ENCODE assay signal across 10 cellular contexts in the genomic region with DNA sequence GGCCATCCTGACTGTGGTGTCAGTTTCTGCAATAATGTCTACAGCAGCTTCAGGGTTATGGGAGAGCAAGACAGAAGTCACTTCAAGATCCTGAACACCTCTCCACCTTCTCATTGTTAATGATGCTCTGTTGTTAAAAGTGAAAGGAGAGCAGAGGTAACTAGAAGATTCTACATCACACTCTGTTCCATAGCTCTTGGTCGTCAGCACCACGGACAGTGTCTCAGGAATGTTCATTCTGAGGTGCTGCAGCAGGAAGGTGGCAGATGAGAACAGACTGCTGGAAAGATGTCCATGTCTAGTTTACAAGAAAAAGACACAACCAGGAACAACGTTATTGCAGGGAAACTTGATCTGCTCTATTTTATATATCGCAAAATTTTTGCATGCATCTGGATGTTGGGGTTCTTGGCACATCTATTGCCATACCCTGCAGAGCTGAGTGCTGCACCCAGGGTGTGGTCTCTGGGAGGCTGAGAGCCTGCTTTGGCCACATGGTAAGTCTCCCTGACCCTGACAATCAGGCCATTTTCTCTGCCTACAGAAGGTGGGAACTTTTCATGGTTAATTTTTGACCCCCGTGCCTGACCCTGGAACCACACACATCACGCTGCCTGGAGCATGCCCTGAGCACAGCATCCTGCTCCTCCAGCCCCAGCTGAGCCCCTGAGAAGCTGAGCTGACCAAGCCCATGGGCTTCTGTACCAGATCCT. TPM values are rescaled to one million over a fixed set of nuclear protein-coding genes. Genes with fewer than 3 reads are reported as not detected.
A peak's percentile ranks its signal among the peaks of the same experiment; 100 is the strongest.
DNase-seq lines count a peak whose midpoint lies in the region; ATAC-seq, FAIRE-seq and TF ChIP-seq lines count a peak whose summit lies in the region.
"Had no signal": no experiment of that assay in that cellular context is flagged by ENCODE, and none has a peak within 500 bp of the region (broad histone marks: within the 10 kb centered on the region; RNA-seq: fewer than 3 reads in every experiment).

No MANE protein-coding gene starts in this region.

- CTCF ChIA-PET in K562 (lab: Yijun Ruan, JAX; ENCODE audit: low intra/inter-chr PET ratio): no interaction called here
- CTCF ChIA-PET in CD4-positive, alpha-beta memory T cell (lab: Charles Lee; ENCODE audit: partially characterized antibody): no interaction called here

- peaks cover 0 to 1% (median 0%) of the 10 kb centered on the region in 8 donors for H3K9me3 Mint-ChIP-seq in CD4-positive, alpha-beta memory T cell
- H3K9me3 Mint-ChIP-seq: T-helper 1 cell treated with Interleukin-12 subunit alpha and Interleukin-12 subunit beta and Interleukin-4 antibody, amounts not matched to agents 30 μg/mL and 1 μg/mL, for 36 hours had no signal

- H2AK5ac ChIP-seq in mesenchymal stem cell (ENCODE audit: low read length, severe bottlenecking): no peak overlapping the region

- BruUV-seq in K562 (replicated peaks; lab: Mats Ljungman, UMichigan): no TSS peak

- H3K27me3 Mint-ChIP-seq in CD4-positive, alpha-beta memory T cell: no peaks in the 10 kb centered on the region

- no peak overlapping the region for H3K18ac ChIP-seq in mesenchymal stem cell (ENCODE audit: low read depth in 1 of 2, low read length in 2 of 2)

- peaks cover 24 to 41% of the 10 kb centered on the region in 2 donors for H3K36me3 Mint-ChIP-seq in CD4-positive, alpha-beta memory T cell

- no peaks in the 10 kb centered on the region for H3K9me1 ChIP-seq in K562 (ENCODE audit: control insufficient read depth, insufficient read depth, low read length)

- H2AFZ ChIP-seq in MM.1S (ENCODE audit: low read length): no peak overlapping the region
- H2AFZ ChIP-seq in K562 (ENCODE audit: low read depth, low read length): no peak overlapping the region
- H2AFZ ChIP-seq in mesenchymal stem cell (ENCODE audit: low read depth, low read length): no peak overlapping the region

- H3K4me3 ChIP-seq in MM.1S (ENCODE audit: low read length) (no peak overlapping the region), K562 (no peak overlapping the region), mesenchymal stem cell (ENCODE audit: insufficient read depth in 1 of 2, low read depth in 1 of 2, low read length in 2 of 2) (no peak overlapping the region)
- H3K4me3 ChIP-seq in CD4-positive, alpha-beta memory T cell (ENCODE audit: low read length in 2 of 2): no peak overlapping the region
- H3K4me3 ChIP-seq: right lobe of liver had no signal

- H3K4me1 Mint-ChIP-seq in CD4-positive, alpha-beta memory T cell: no peaks in the 10 kb centered on the region

- H3K9me3 ChIP-seq in MM.1S (replicated peaks; ENCODE audit: insufficient read depth, low read length) (no peaks in the 10 kb centered on the region), K562 (replicated peaks; ENCODE audit: control insufficient read depth, insufficient read depth, low read depth, low read length) (no peaks in the 10 kb centered on the region), mesenchymal stem cell (ENCODE audit: control insufficient read depth, low read length) (no peaks in the 10 kb centered on the region)
- H3K9me3 ChIP-seq in CD4-positive, alpha-beta memory T cell (ENCODE audit: control insufficient read depth in 1 of 2, low read length in 2 of 2): no peaks in the 10 kb centered on the region
- H3K9me3 ChIP-seq: right lobe of liver had no signal

- no peaks in the 10 kb centered on the region for H3K27me3 ChIP-seq in MM.1S (replicated peaks; ENCODE audit: insufficient read depth, low read length)
- no peaks in the 10 kb centered on the region for H3K27me3 ChIP-seq in K562 (ENCODE audit: control insufficient read depth in 2 of 2, insufficient read depth in 2 of 2, low read length in 2 of 2)
- H3K27me3 ChIP-seq in mesenchymal stem cell (ENCODE audit: control insufficient read depth in 1 of 2, insufficient read depth in 1 of 2, low read length in 2 of 2): peaks cover 0 to 5% of the 10 kb centered on the region in 2 experiments
- H3K27me3 ChIP-seq in CD4-positive, alpha-beta memory T cell (ENCODE audit: insufficient read depth, low read length): peaks cover 7% of the 10 kb centered on the region
- H3K27me3 ChIP-seq: right lobe of liver had no signal

- no peak overlapping the region for H4K8ac ChIP-seq in mesenchymal stem cell (ENCODE audit: low read length)

- H4K20me1 ChIP-seq in MM.1S (ENCODE audit: insufficient read depth, low read length): no peaks in the 10 kb centered on the region
- H4K20me1 ChIP-seq in K562 (replicated peaks; ENCODE audit: control insufficient read depth, insufficient read depth, low read length): no peaks in the 10 kb centered on the region

- H3K9me2 ChIP-seq in MM.1S (replicated peaks; ENCODE audit: insufficient read depth, low read length): no peaks in the 10 kb centered on the region

- no peak overlapping the region for H2BK15ac ChIP-seq in mesenchymal stem cell (ENCODE audit: low read depth, poor library complexity, severe bottlenecking)

- H3K4me1 ChIP-seq in MM.1S (ENCODE audit: low read length) (no peaks in the 10 kb centered on the region), K562 (replicated peaks in 1 of 2; ENCODE audit: control insufficient read depth in 2 of 2, insufficient read depth in 2 of 2, low read length in 2 of 2) (no peaks in the 10 kb centered on the region), mesenchymal stem cell (ENCODE audit: control insufficient read depth, insufficient read depth, low read depth, low read length) (no peaks in the 10 kb centered on the region)
- no peaks in the 10 kb centered on the region for H3K4me1 ChIP-seq in CD4-positive, alpha-beta memory T cell (ENCODE audit: insufficient read depth, low read length)
- H3K4me1 ChIP-seq: right lobe of liver had no signal

- no peaks in the 10 kb centered on the region for H3F3A ChIP-seq in MM.1S (ENCODE audit: insufficient read depth, low read length)

- H2BK120ac ChIP-seq in mesenchymal stem cell (ENCODE audit: low read depth, low read length): no peak overlapping the region

- H4K91ac ChIP-seq in mesenchymal stem cell (ENCODE audit: low read length): no peak overlapping the region

- H3K36me3 ChIP-seq in MM.1S (replicated peaks; ENCODE audit: insufficient read depth, low read length) (no peaks in the 10 kb centered on the region; the same call in 1 of the 2 replicates), K562 (ENCODE audit: control insufficient read depth, insufficient read depth, low read length) (no peaks in the 10 kb centered on the region), mesenchymal stem cell (ENCODE audit: control insufficient read depth in 1 of 2, insufficient read depth in 2 of 2, low read depth in 1 of 2, low read length in 2 of 2) (no peaks in the 10 kb centered on the region)
- peaks cover 25% of the 10 kb centered on the region for H3K36me3 ChIP-seq in CD4-positive, alpha-beta memory T cell (ENCODE audit: insufficient read depth, low read length)
- H3K36me3 ChIP-seq: right lobe of liver had no signal

- no peak overlapping the region for H3K4ac ChIP-seq in mesenchymal stem cell (ENCODE audit: low read depth in 1 of 2, low read length in 2 of 2)

- intact Hi-C loops in K562 (cut with micrococcal nuclease): no loop called here
- intact Hi-C loops in CD4-positive, alpha-beta memory T cell (cut with micrococcal nuclease): no loop called here

- ATAC-seq in K562: peak; percentile 69; the same call in 2 of the 3 replicates

- H3K23ac ChIP-seq in mesenchymal stem cell (ENCODE audit: low read length in 2 of 2): no peak overlapping the region

- peak; percentile 74 for FAIRE-seq in GM12891 (lab: Jason Lieb, UNC)
- FAIRE-seq in K562 (lab: Jason Lieb, UNC): peak; percentile 87

- no peaks in the 10 kb centered on the region for H3K79me1 ChIP-seq in mesenchymal stem cell (replicated peaks; ENCODE audit: low read length, poor library complexity, severe bottlenecking)

- TF ChIP-seq POLR2A in GM12891 (IDR thresholded peaks at IDR 0.05; ENCODE audit: low read depth, low read length) (no peak), K562 (conservative IDR thresholded peaks at IDR 0.05) (no peak)

- peak overlapping the region in 1 of 8 donors; percentile 34 for H3K4me3 Mint-ChIP-seq in CD4-positive, alpha-beta memory T cell
- H3K4me3 Mint-ChIP-seq: T-helper 1 cell treated with Interleukin-12 subunit alpha and Interleukin-12 subunit beta and Interleukin-4 antibody, amounts not matched to agents 30 μg/mL and 1 μg/mL, for 36 hours had no signal

- DNase-seq in GM12891 (ENCODE audit: insufficient read length, low spot score) (no peak), MM.1S (peak; percentile 52), K562 (ENCODE audit: extremely low read depth in 1 of 4, low spot score in 3 of 4) (peak; percentile 29 to 43 (median 38)), mesenchymal stem cell (peak; percentile 42), NCI-H524 treated with DMSO at 0.1 percent for 48 hours (lab: John Stamatoyannopoulos, UW) (no peak), superior temporal gyrus (ENCODE audit: extremely low spot score) (no peak)
- DNase-seq in CD4-positive, alpha-beta memory T cell: no peak
- no peak for DNase-seq in stimulated activated naive CD4-positive, alpha-beta T cell (lab: John Stamatoyannopoulos, UW)
- DNase-seq: right lobe of liver had no signal

- in situ Hi-C loops in K562 (cut with MboI): no loop called here

- H3K9ac ChIP-seq in MM.1S (ENCODE audit: low read length): no peak overlapping the region
- H3K9ac ChIP-seq in K562 (ENCODE audit: insufficient read depth in 1 of 2, low read depth in 2 of 2, low read length in 2 of 2): no peak overlapping the region
- no peak overlapping the region for H3K9ac ChIP-seq in mesenchymal stem cell (ENCODE audit: low read length)

- H3K27ac ChIP-seq in MM.1S (ENCODE audit: low read length) (no peak overlapping the region), K562 (ENCODE audit: extremely low read depth, low read depth, low read length) (no peak overlapping the region), mesenchymal stem cell (ENCODE audit: low read length, poor library complexity, severe bottlenecking) (no peak overlapping the region)
- no peak overlapping the region for H3K27ac ChIP-seq in CD4-positive, alpha-beta memory T cell (ENCODE audit: low read depth, low read length)
- H3K27ac ChIP-seq: right lobe of liver had no signal

- no peak for TF ChIP-seq RAD21 in K562 (CRISPR knock-in tag; conservative IDR thresholded peaks at IDR 0.05 in 1 of 2, IDR thresholded peaks at IDR 0.05 in 1 of 2)

- TF ChIP-seq CTCF in MM.1S (IDR thresholded peaks at IDR 0.05; ENCODE audit: low read length): no peak
- TF ChIP-seq CTCF in K562 (IDR thresholded peaks at IDR 0.05 in 2 of 3, conservative IDR thresholded peaks at IDR 0.05 in 1 of 3; ENCODE audit: insufficient read depth in 2 of 3, low read depth in 1 of 3, low read length in 3 of 3): no peak

- 0% methylated on average over 6 of the region's 6 CpGs for WGBS in K562 (ENCODE audit: insufficient coverage, low coverage, missing lambda C conversion rate)
- 56% methylated on average over 6 of the region's 6 CpGs for WGBS in mesenchymal stem cell

- H3K14ac ChIP-seq in mesenchymal stem cell (ENCODE audit: low read length in 2 of 2): no peak overlapping the region

- H2BK12ac ChIP-seq in mesenchymal stem cell (ENCODE audit: low read length in 2 of 2): no peak overlapping the region

- H3K4me2 ChIP-seq in MM.1S (ENCODE audit: low read depth, low read length) (no peak overlapping the region), K562 (ENCODE audit: insufficient read depth, low read length) (no peak overlapping the region), mesenchymal stem cell (ENCODE audit: low read length, poor library complexity, severe bottlenecking) (no peak overlapping the region)

- H3K79me2 ChIP-seq in MM.1S (ENCODE audit: low read length) (no peaks in the 10 kb centered on the region), K562 (ENCODE audit: control insufficient read depth, insufficient read depth, low read length) (no peaks in the 10 kb centered on the region)

- no peak for TF ChIP-seq EP300 in K562 (IDR thresholded peaks at IDR 0.05; ENCODE audit: low read length)

- POLR2A ChIA-PET in K562 (lab: Yijun Ruan, JAX): interaction anchor here (0.7 kb wide), 1 partner anchor 14 kb away, joined by 3 read pairs; no protein-coding TSS in a partner anchor
- POLR2A ChIA-PET in CD4-positive, alpha-beta memory T cell (lab: Charles Lee; ENCODE audit: partially characterized antibody): no interaction called here

- H3K27ac Mint-ChIP-seq in CD4-positive, alpha-beta memory T cell: peak overlapping the region in 2 of 7 donors; percentile 7 to 49
- H3K27ac Mint-ChIP-seq: T-helper 1 cell treated with Interleukin-12 subunit alpha and Interleukin-12 subunit beta and Interleukin-4 antibody, amounts not matched to agents 30 μg/mL and 1 μg/mL, for 36 hours had no signal

- H2BK5ac ChIP-seq in mesenchymal stem cell (ENCODE audit: low read depth, low read length, poor library complexity, severe bottlenecking): no peak overlapping the region

RNA-seq across cellular contexts. Expression of a gene that starts 12.7 kb away (rescaled TPM):
- 19.3 TPM for polyA plus RNA-seq in GM12891 (2012; ENCODE audit: low read depth, missing spikeins)
- total RNA-seq in K562 (2011; cell fraction: chromatin; rRNA removed; ENCODE audit: low replicate concordance): not detected in 2 replicates
- total RNA-seq in K562 (2011; cell fraction: nucleolus; rRNA removed): not detected in 2 replicates
- not detected in 2 replicates for total RNA-seq in K562 (2011; cell fraction: nucleoplasm; rRNA removed)
- total RNA-seq in K562 (2014; rRNA removed) (0.12 and 0.14 TPM in 2 replicates), K562 (2014; rRNA removed; fragmentation: Illumina TruSeq; extraction: Trizol) (0.13 and 0.18 TPM in 2 replicates), K562 (2015; rRNA removed; fragmentation: Illumina TruSeq; extraction: Trizol) (0.40 and 0.49 TPM in 2 replicates), K562 (2021) (0.18 TPM in 2 replicates)
- polyA plus RNA-seq in K562 (2011; rRNA removed) (0.06 TPM in 1 of 2 replicates, not detected in the other), K562 (2014; fragmentation: Illumina TruSeq; extraction: Trizol) (0.24 and 0.30 TPM in 2 replicates), K562 (2014; fragmentation: Nextera tagmentation; extraction: Ambion mirVana) (under 1 TPM in 1 of 2 experiments, not detected in 1; 0.24 TPM), K562 (2014; rRNA removed) (0.11 TPM in 1 of 2 replicates, not detected in the other)
- not detected in 2 replicates for polyA plus RNA-seq in K562 (2011; cell fraction: cytosol; rRNA removed)
- not detected in 2 replicates for polyA plus RNA-seq in K562 (2011; cell fraction: nucleus; rRNA removed)
- polyA plus RNA-seq in K562 (2012): 0.14 and 4.0 TPM in 2 replicates
- polyA minus RNA-seq in K562 (2011; rRNA and poly(A)+ RNA removed): not detected in 2 replicates
- polyA minus RNA-seq in K562 (2011; cell fraction: cytosol; rRNA and poly(A)+ RNA removed): not detected in 2 replicates
- not detected in 2 replicates for polyA minus RNA-seq in K562 (2011; cell fraction: nucleus; rRNA and poly(A)+ RNA removed)
- 0.10 TPM for polyA plus RNA-seq in mesenchymal stem cell (2013, experiment 1 of 2)
- polyA plus RNA-seq in mesenchymal stem cell (2013, experiment 2 of 2): 0.14 TPM
- 10 to 100 TPM; 42.8 to 48.7 TPM for total RNA-seq in CD4-positive, alpha-beta memory T cell
- 10 to 100 TPM; 60.4 to 61.2 TPM for polyA plus RNA-seq in CD4-positive, alpha-beta memory T cell

RNA-seq across cellular contexts. Expression of a gene that starts 38.2 kb away (rescaled TPM):
- polyA plus RNA-seq in GM12891 (2012; ENCODE audit: low read depth, missing spikeins): not detected
- not detected in 2 replicates for total RNA-seq in K562 (2011; cell fraction: chromatin; rRNA removed; ENCODE audit: low replicate concordance)
- not detected in 2 replicates for total RNA-seq in K562 (2011; cell fraction: nucleolus; rRNA removed)
- total RNA-seq in K562 (2011; cell fraction: nucleoplasm; rRNA removed): not detected in 2 replicates
- not detected in 2 replicates for total RNA-seq in K562 (2014; rRNA removed)
- total RNA-seq in K562 (2014; rRNA removed; fragmentation: Illumina TruSeq; extraction: Trizol): not detected in 2 replicates
- not detected in 2 replicates for total RNA-seq in K562 (2015; rRNA removed; fragmentation: Illumina TruSeq; extraction: Trizol)
- total RNA-seq in K562 (2021): not detected in 2 replicates
- not detected in 2 replicates for polyA plus RNA-seq in K562 (2011; rRNA removed)
- polyA plus RNA-seq in K562 (2011; cell fraction: cytosol; rRNA removed): not detected in 2 replicates
- polyA plus RNA-seq in K562 (2011; cell fraction: nucleus; rRNA removed): not detected in 2 replicates
- not detected in 2 replicates for polyA plus RNA-seq in K562 (2012)
- not detected in 2 replicates for polyA plus RNA-seq in K562 (2014; fragmentation: Illumina TruSeq; extraction: Trizol)
- not detected for polyA plus RNA-seq in K562 (2014; fragmentation: Nextera tagmentation; extraction: Ambion mirVana)
- not detected in 2 replicates for polyA plus RNA-seq in K562 (2014; rRNA removed)
- polyA minus RNA-seq in K562 (2011; rRNA and poly(A)+ RNA removed): not detected in 2 replicates
- polyA minus RNA-seq in K562 (2011; cell fraction: cytosol; rRNA and poly(A)+ RNA removed): not detected in 2 replicates
- not detected in 2 replicates for polyA minus RNA-seq in K562 (2011; cell fraction: nucleus; rRNA and poly(A)+ RNA removed)
- not detected for polyA plus RNA-seq in mesenchymal stem cell (2013, experiment 1 of 2)
- not detected for polyA plus RNA-seq in mesenchymal stem cell (2013, experiment 2 of 2)
- under 1 TPM; 0.28 to 0.64 TPM for total RNA-seq in CD4-positive, alpha-beta memory T cell
- polyA plus RNA-seq in CD4-positive, alpha-beta memory T cell: not detected

Comparison
In these comparisons a context has a peak if more than half of its experiments do, and no peak if none do; other contexts are left out.
1. DNase-seq: peak in MM.1S (single experiment), K562 (4 of 4) and mesenchymal stem cell (single experiment); none in GM12891 (single experiment), NCI-H524 treated with DMSO at 0.1 percent for 48 hours (single experiment), CD4-positive, alpha-beta memory T cell (0 of 5), stimulated activated naive CD4-positive, alpha-beta T cell (0 of 6) and superior temporal gyrus (single experiment).
2. RNA of a gene that starts 12.7 kb away (total RNA-seq): 42.8 to 48.7 TPM in CD4-positive, alpha-beta memory T cell; 0.12 to 0.49 TPM in K562; every median in the first group is over 10 times any median in the second.